Comparison of ENCODE assay signal across 8 cellular contexts in the genomic region with DNA sequence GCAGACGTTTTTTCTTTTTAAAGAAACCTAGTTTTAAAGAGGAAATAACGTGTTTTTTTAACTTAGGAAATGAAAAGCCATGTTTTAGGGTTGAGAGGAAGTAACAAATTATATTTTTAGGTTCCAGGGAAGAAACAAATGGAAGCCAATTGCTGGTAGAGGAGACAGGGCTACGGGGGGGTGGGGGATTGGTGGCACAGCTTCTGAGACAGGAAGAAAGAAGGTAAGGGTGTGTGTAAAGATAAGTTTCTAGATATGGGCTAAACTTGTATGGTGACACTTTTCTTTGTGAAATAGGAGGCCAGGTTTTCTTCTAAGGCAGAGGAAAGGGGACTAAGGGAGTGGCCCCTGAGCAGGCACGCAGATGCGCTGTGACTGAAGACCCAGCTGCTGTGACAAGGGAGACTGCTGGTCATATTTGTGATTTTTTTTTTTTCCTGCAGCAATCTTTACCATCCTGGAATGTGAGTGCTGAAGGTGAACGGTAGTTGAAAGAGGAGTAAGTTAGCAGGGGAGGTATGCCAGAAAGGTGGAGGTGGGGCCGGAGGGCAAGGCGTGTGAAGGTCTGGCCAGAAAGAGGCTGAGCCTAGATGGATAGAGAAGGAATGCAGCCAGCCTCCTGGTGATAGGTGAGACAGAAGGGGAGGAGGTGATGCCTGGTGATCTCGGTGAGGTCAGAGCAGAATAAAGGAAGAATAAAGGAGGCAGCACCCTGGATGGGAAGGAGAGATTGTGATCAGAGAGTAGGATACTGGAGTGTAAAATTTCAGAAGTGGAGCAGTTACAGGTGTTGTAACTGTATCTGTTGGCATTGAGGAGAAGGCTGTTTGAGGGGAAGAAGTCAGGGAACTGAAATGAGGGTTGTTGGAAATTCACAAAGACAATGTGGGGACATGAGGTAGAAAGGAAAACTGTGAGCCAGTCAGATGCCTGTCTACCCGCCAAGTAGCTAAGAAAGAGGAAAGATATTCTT. TPM values are rescaled to one million over a fixed set of nuclear protein-coding genes. Genes with fewer than 3 reads are reported as not detected.
DNase-seq lines count a peak whose midpoint lies in the region; ATAC-seq, FAIRE-seq and TF ChIP-seq lines count a peak whose summit lies in the region.

No MANE protein-coding gene starts in this region.

- TF ChIP-seq CTCF in A673 (conservative IDR thresholded peaks at IDR 0.05; ENCODE audit: low read depth, low read length) (no peak), astrocyte of the cerebellum (IDR thresholded peaks at IDR 0.05; ENCODE audit: low read depth, low read length, missing control alignments) (no peak), HepG2 (CRISPR knock-in tag; IDR thresholded peaks at IDR 0.05) (no peak)

- intact Hi-C loops in A673 (cut with micrococcal nuclease; ENCODE audit: unreplicated experiment), result no loop called here
- intact Hi-C loops in HepG2 (cut with micrococcal nuclease; ENCODE audit: unreplicated experiment), result loop anchor here (1.0 kb wide), 1 partner anchor 32 kb away; a partner anchor contains a TSS

- in situ Hi-C loops in astrocyte of the cerebellum (cut with HindIII; ENCODE audit: low sequenced_read_pairs), result no loop called here
- in situ Hi-C loops in HepG2 (cut with HindIII; ENCODE audit: extremely low pct_ligation_motif_present, low pct_unique_long_range_greater_than_20kb), result no loop called here

- no peak for ATAC-seq in HepG2
- ATAC-seq in HG02973 (IDR thresholded peaks at IDR 0.05; ENCODE audit: unreplicated experiment), result no peak
- no peak for ATAC-seq in GM18519 (IDR thresholded peaks at IDR 0.05; ENCODE audit: low FRiP score, unreplicated experiment)

- POLR2A ChIA-PET in A673 (lab: Charles Lee; ENCODE audit: low non-redundant PET), result interaction anchor here (0.6 kb wide), 1 partner anchor 19 kb away, joined by 4 read pairs; no protein-coding TSS in a partner anchor
- POLR2A ChIA-PET in HepG2 (lab: Yijun Ruan, JAX), result interaction anchor here (1.1 to 1.9 kb wide), 2 partner anchors 15 to 65 kb away, joined by 3 to 10 read pairs; no protein-coding TSS in a partner anchor

- BruUV-seq in A673 (replicated peaks; lab: Mats Ljungman, UMichigan), result no TSS peak
- no TSS peak for BruUV-seq in HepG2 (replicated peaks; lab: Mats Ljungman, UMichigan)

- no peaks in the 10 kb centered on the region for H3K27me3 ChIP-seq in A673 (replicated peaks; ENCODE audit: insufficient read depth, low read depth, low read length, poor library complexity)
- H3K27me3 ChIP-seq in HUES48 (ENCODE audit: control insufficient read depth, insufficient read depth, low read length), result no peaks in the 10 kb centered on the region
- no peaks in the 10 kb centered on the region; a peak in 1 of 5 replicates for H3K27me3 ChIP-seq in HepG2 (ENCODE audit: control insufficient read depth in 1 of 2, insufficient read depth in 2 of 2, low read length in 2 of 2)

- H3K36me3 ChIP-seq in A673 (ENCODE audit: insufficient read depth, low read length, poor library complexity, severe bottlenecking) (no peaks in the 10 kb centered on the region), HUES48 (ENCODE audit: control insufficient read depth, insufficient read depth, low read length) (peaks cover 21% of the 10 kb centered on the region), HepG2 (replicated peaks in 1 of 2; ENCODE audit: control insufficient read depth in 1 of 2, insufficient read depth in 2 of 2, low read length in 2 of 2) (peaks cover 0 to 8% of the 10 kb centered on the region in 2 experiments; a peak in 2 of 5 replicates)

- H4K20me1 ChIP-seq in HepG2 (ENCODE audit: insufficient read depth, low read length), result 0 out of 2 replicates have a peak, but pooled peaks cover 4% of the 10 kb centered on the region

- 76% methylated on average over 10 of the region's 10 CpGs for WGBS in HepG2 (ENCODE audit: low lambda C conversion rate)

- TF ChIP-seq POLR2A in HepG2 (IDR thresholded peaks at IDR 0.05; ENCODE audit: insufficient read depth in 1 of 2, low read depth in 2 of 2, low read length in 2 of 2), result no peak

- TF ChIP-seq EP300 in HepG2 (IDR thresholded peaks at IDR 0.05; ENCODE audit: low read depth in 2 of 2, low read length in 2 of 2) (no peak), HepG2 (CRISPR knock-in tag; IDR thresholded peaks at IDR 0.05; ENCODE audit: borderline replicate concordance) (no peak)

- CTCF ChIA-PET in A673 (lab: Charles Lee), result no interaction called here
- CTCF ChIA-PET in HepG2 (lab: Yijun Ruan, JAX; ENCODE audit: low intra/inter-chr PET ratio, low total read pairs), result no interaction called here

- H2AFZ ChIP-seq in HepG2 (ENCODE audit: low read length), result no peak overlapping the region

- peaks cover 6% of the 10 kb centered on the region for H3K4me1 ChIP-seq in A673 (ENCODE audit: insufficient read depth, low read length, poor library complexity, severe bottlenecking)
- H3K4me1 ChIP-seq in HUES48 (ENCODE audit: control insufficient read depth, insufficient read depth, low read length), result peaks cover 13% of the 10 kb centered on the region
- H3K4me1 ChIP-seq in HepG2 (ENCODE audit: insufficient read depth, low read length), result peaks cover 20% of the 10 kb centered on the region

- H3K27ac ChIP-seq in A673 (ENCODE audit: low read depth, low read length, poor library complexity, severe bottlenecking), result no peak overlapping the region
- peak overlapping the region; percentile 6 for H3K27ac ChIP-seq in HUES48 (ENCODE audit: low read depth, low read length)
- no peak overlapping the region for H3K27ac ChIP-seq in HepG2 (ENCODE audit: extremely low read length, insufficient read depth, low read length)

- peak overlapping the region; percentile 89 for H3K4me2 ChIP-seq in HepG2 (ENCODE audit: low read depth, low read length)

- FAIRE-seq in HepG2 (lab: Jason Lieb, UNC), result no peak

- H3K79me2 ChIP-seq in HepG2 (ENCODE audit: insufficient read depth, low read length), result peaks cover 10% of the 10 kb centered on the region

- no peaks in the 10 kb centered on the region for H3K9me3 ChIP-seq in A673 (ENCODE audit: low read depth, low read length, poor library complexity, severe bottlenecking)
- no peaks in the 10 kb centered on the region for H3K9me3 ChIP-seq in HUES48 (ENCODE audit: control insufficient read depth, insufficient read depth, low read length)
- H3K9me3 ChIP-seq in HepG2 (ENCODE audit: low read length), result no peaks in the 10 kb centered on the region

- no peak for TF ChIP-seq RAD21 in HepG2 (CRISPR knock-in tag; IDR thresholded peaks at IDR 0.05)

- peak overlapping the region; percentile 77 for H3K4me3 ChIP-seq in A673 (ENCODE audit: low read depth, low read length, poor library complexity, severe bottlenecking)
- H3K4me3 ChIP-seq in HUES48 (ENCODE audit: low read depth, low read length), result peak overlapping the region; percentile 83
- peak overlapping the region; percentile 76 for H3K4me3 ChIP-seq in astrocyte of the cerebellum (ENCODE audit: low read depth, low read length)
- H3K4me3 ChIP-seq in HepG2 (replicated peaks in 1 of 3; ENCODE audit: insufficient read depth in 1 of 3, low read depth in 2 of 3, low read length in 3 of 3), result peak overlapping the region; percentile 74 to 95 (median 91); a peak in 5 of 6 replicates

- DNase-seq in A673 (ENCODE audit: low spot score) (no peak), astrocyte of the cerebellum (ENCODE audit: low read depth) (no peak), HepG2 (ENCODE audit: low spot score) (no peak), cerebellar nuclear complex (lab: John Stamatoyannopoulos, UW) (no peak), NCI-H748 (lab: John Stamatoyannopoulos, UW; ENCODE audit: unreplicated experiment) (no peak)

- H3K9ac ChIP-seq in HUES48 (ENCODE audit: low read depth, low read length) (no peak overlapping the region), HepG2 (ENCODE audit: insufficient read depth, low read depth, low read length) (0 out of 2 replicates have a peak overlapping the region, but pooled peaks have one; percentile 70)

RNA-seq across cellular contexts. Expression of a gene that starts 1.7 kb away (rescaled TPM):
- total RNA-seq in A673 (2021), result 24.4 and 26.2 TPM in 2 replicates
- total RNA-seq in HepG2 (2016; rRNA removed; fragmentation: Illumina TruSeq; extraction: Trizol), result 29.8 and 45.0 TPM in 2 replicates
- total RNA-seq in HepG2 (2016; cell fraction: cytosol; rRNA removed; fragmentation: Illumina TruSeq; extraction: Trizol; ENCODE audit: low read depth), result 36.2 and 49.1 TPM in 2 replicates
- total RNA-seq in HepG2 (2016; cell fraction: insoluble cytoplasmic fraction; rRNA removed; fragmentation: Illumina TruSeq; extraction: Trizol), result 32.9 and 43.3 TPM in 2 replicates
- 68.2 and 69.9 TPM in 2 replicates for total RNA-seq in HepG2 (2016; cell fraction: membrane; rRNA removed; fragmentation: Illumina TruSeq; extraction: Trizol)
- 14.3 and 15.8 TPM in 2 replicates for total RNA-seq in HepG2 (2016; cell fraction: nucleus; rRNA removed; fragmentation: Illumina TruSeq; extraction: Trizol)
- polyA plus RNA-seq in HepG2 (2011; rRNA removed), result 29.8 and 32.4 TPM in 2 replicates
- 23.4 and 29.9 TPM in 2 replicates for polyA plus RNA-seq in HepG2 (2011; cell fraction: cytosol; rRNA removed)
- 4.6 and 7.7 TPM in 2 replicates for polyA plus RNA-seq in HepG2 (2011; cell fraction: nucleus; rRNA removed)
- 23.6 and 24.8 TPM in 2 replicates for polyA plus RNA-seq in HepG2 (2012)
- 74.7 and 106 TPM in 2 replicates for polyA plus RNA-seq in HepG2 (2016; cell fraction: cytosol; fragmentation: Illumina TruSeq; extraction: Trizol; ENCODE audit: low read depth)
- 66.2 and 74.2 TPM in 2 replicates for polyA plus RNA-seq in HepG2 (2016; cell fraction: insoluble cytoplasmic fraction; fragmentation: Illumina TruSeq; extraction: Trizol; ENCODE audit: low read depth)
- 103 and 108 TPM in 2 replicates for polyA plus RNA-seq in HepG2 (2016; cell fraction: membrane; fragmentation: Illumina TruSeq; extraction: Trizol; ENCODE audit: low read depth)
- 32.3 and 39.9 TPM in 2 replicates for polyA plus RNA-seq in HepG2 (2016; cell fraction: nucleus; fragmentation: Illumina TruSeq; extraction: Trizol; ENCODE audit: insufficient read depth, low read depth)
- polyA minus RNA-seq in HepG2 (2011; rRNA and poly(A)+ RNA removed; ENCODE audit: low replicate concordance), result 5.4 and 7.5 TPM in 2 replicates
- polyA minus RNA-seq in HepG2 (2011; cell fraction: cytosol; rRNA and poly(A)+ RNA removed), result 4.7 and 5.0 TPM in 2 replicates
- polyA minus RNA-seq in HepG2 (2011; cell fraction: nucleus; rRNA and poly(A)+ RNA removed), result 5.4 and 5.7 TPM in 2 replicates

RNA-seq across cellular contexts. Expression of a gene that starts 32.0 kb away (rescaled TPM):
- total RNA-seq in A673 (2021), result 6.1 and 6.3 TPM in 2 replicates
- 6.3 and 10.2 TPM in 2 replicates for total RNA-seq in HepG2 (2016; rRNA removed; fragmentation: Illumina TruSeq; extraction: Trizol)
- total RNA-seq in HepG2 (2016; cell fraction: cytosol; rRNA removed; fragmentation: Illumina TruSeq; extraction: Trizol; ENCODE audit: low read depth), result 2.4 and 2.5 TPM in 2 replicates
- 6.5 and 9.4 TPM in 2 replicates for total RNA-seq in HepG2 (2016; cell fraction: insoluble cytoplasmic fraction; rRNA removed; fragmentation: Illumina TruSeq; extraction: Trizol)
- 5.6 and 6.1 TPM in 2 replicates for total RNA-seq in HepG2 (2016; cell fraction: membrane; rRNA removed; fragmentation: Illumina TruSeq; extraction: Trizol)
- total RNA-seq in HepG2 (2016; cell fraction: nucleus; rRNA removed; fragmentation: Illumina TruSeq; extraction: Trizol), result 11.2 and 12.3 TPM in 2 replicates
- 4.5 and 5.7 TPM in 2 replicates for polyA plus RNA-seq in HepG2 (2011; rRNA removed)
- polyA plus RNA-seq in HepG2 (2011; cell fraction: cytosol; rRNA removed), result 3.0 and 3.2 TPM in 2 replicates
- polyA plus RNA-seq in HepG2 (2011; cell fraction: nucleus; rRNA removed), result 3.5 and 3.7 TPM in 2 replicates
- 4.8 and 8.4 TPM in 2 replicates for polyA plus RNA-seq in HepG2 (2012)
- polyA plus RNA-seq in HepG2 (2016; cell fraction: cytosol; fragmentation: Illumina TruSeq; extraction: Trizol; ENCODE audit: low read depth), result 2.4 and 2.8 TPM in 2 replicates
- 7.8 TPM in 2 replicates for polyA plus RNA-seq in HepG2 (2016; cell fraction: insoluble cytoplasmic fraction; fragmentation: Illumina TruSeq; extraction: Trizol; ENCODE audit: low read depth)
- polyA plus RNA-seq in HepG2 (2016; cell fraction: membrane; fragmentation: Illumina TruSeq; extraction: Trizol; ENCODE audit: low read depth), result 5.4 and 6.1 TPM in 2 replicates
- 25.6 and 26.2 TPM in 2 replicates for polyA plus RNA-seq in HepG2 (2016; cell fraction: nucleus; fragmentation: Illumina TruSeq; extraction: Trizol; ENCODE audit: insufficient read depth, low read depth)
- 1.5 and 1.8 TPM in 2 replicates for polyA minus RNA-seq in HepG2 (2011; rRNA and poly(A)+ RNA removed; ENCODE audit: low replicate concordance)
- 0.79 and 1.7 TPM in 2 replicates for polyA minus RNA-seq in HepG2 (2011; cell fraction: cytosol; rRNA and poly(A)+ RNA removed)
- polyA minus RNA-seq in HepG2 (2011; cell fraction: nucleus; rRNA and poly(A)+ RNA removed), result 5.7 and 6.7 TPM in 2 replicates
